In genomic region chr16:9225527-9226316, GRCh38 we compare ENCODE assay signal across 10 cellular contexts.
A peak's percentile ranks its signal among the peaks of the same experiment; 100 is the strongest.
DNase-seq lines count a peak whose midpoint lies in the region; ATAC-seq and TF ChIP-seq lines count a peak whose summit lies in the region.
"Had no signal": no experiment of that assay in that cellular context is flagged by ENCODE, and none has a peak within 500 bp of the region (broad histone marks: within the 10 kb centered on the region; RNA-seq: fewer than 3 reads in every experiment).

No MANE protein-coding gene starts in this region.

- no peak overlapping the region for H3K27ac Mint-ChIP-seq in T-helper 17 cell

- peaks cover 15% of the 10 kb centered on the region for H3K9me3 ChIP-seq in left ventricle myocardium inferior (replicated peaks)
- no peaks in the 10 kb centered on the region for H3K9me3 ChIP-seq in T-helper 17 cell (ENCODE audit: control insufficient read depth, low read length, poor library complexity, severe bottlenecking)
- H3K9me3 ChIP-seq: neutrophil had no signal

- H3K4me1 Mint-ChIP-seq in T-helper 17 cell: no peaks in the 10 kb centered on the region

- H3K4me1 ChIP-seq in left ventricle myocardium inferior: no peaks in the 10 kb centered on the region

- DNase-seq in left ventricle myocardium inferior (no peak), left cardiac atrium (no peak), NCI-H69 (lab: John Stamatoyannopoulos, UW) (peak; percentile 39), foreskin fibroblast (no peak), AG20443 (ENCODE audit: low spot score) (no peak), omental fat pad (ENCODE audit: low spot score) (no peak), T-helper 17 cell (no peak)
- DNase-seq: NCI-H446 treated with DMSO at 0.1 percent for 48 hours had no signal

- intact Hi-C loops in left ventricle myocardium inferior (cut with micrococcal nuclease) (no loop called here), left cardiac atrium (cut with DNase I) (no loop called here)

- peaks cover 5% of the 10 kb centered on the region for H3K36me3 Mint-ChIP-seq in T-helper 17 cell (ENCODE audit: low read depth)

- peaks cover 12% of the 10 kb centered on the region for H3K27me3 Mint-ChIP-seq in T-helper 17 cell

- no peak overlapping the region for H3K4me3 Mint-ChIP-seq in T-helper 17 cell

- peak; percentile 40 for TF ChIP-seq CTCF in left ventricle myocardium inferior (IDR thresholded peaks at IDR 0.05; ENCODE audit: borderline replicate concordance)
- peak; percentile 23 for TF ChIP-seq CTCF in foreskin fibroblast (IDR thresholded peaks at IDR 0.05; ENCODE audit: low read depth, low read length)
- no peak for TF ChIP-seq CTCF in omental fat pad (IDR thresholded peaks at IDR 0.05)

- H3K4me3 ChIP-seq in left ventricle myocardium inferior (no peak overlapping the region), foreskin fibroblast (ENCODE audit: low read depth in 1 of 2, low read length in 2 of 2) (no peak overlapping the region)

- peaks cover 38% of the 10 kb centered on the region for H3K27me3 ChIP-seq in left ventricle myocardium inferior (ENCODE audit: low read depth)

- H3K27ac ChIP-seq in left ventricle myocardium inferior (replicated peaks): no peak overlapping the region
- H3K27ac ChIP-seq: neutrophil had no signal

- no peak for ATAC-seq in left cardiac atrium
- ATAC-seq in omental fat pad (ENCODE audit: low FRiP score): no peak
- no peak for ATAC-seq in HG03342 (IDR thresholded peaks at IDR 0.05; ENCODE audit: unreplicated experiment)
- no peak for ATAC-seq in T-helper 17 cell

- no peaks in the 10 kb centered on the region for H3K36me3 ChIP-seq in left ventricle myocardium inferior
- H3K36me3 ChIP-seq: neutrophil had no signal

Comparison
In these comparisons a context has a peak if more than half of its experiments do, and no peak if none do; other contexts are left out.
1. CTCF ChIP-seq: peak in left ventricle myocardium inferior (single experiment) and foreskin fibroblast (single experiment); none in omental fat pad (0 of 3).